Comparison of ENCODE assay signal across 9 cellular contexts in the genomic region with DNA sequence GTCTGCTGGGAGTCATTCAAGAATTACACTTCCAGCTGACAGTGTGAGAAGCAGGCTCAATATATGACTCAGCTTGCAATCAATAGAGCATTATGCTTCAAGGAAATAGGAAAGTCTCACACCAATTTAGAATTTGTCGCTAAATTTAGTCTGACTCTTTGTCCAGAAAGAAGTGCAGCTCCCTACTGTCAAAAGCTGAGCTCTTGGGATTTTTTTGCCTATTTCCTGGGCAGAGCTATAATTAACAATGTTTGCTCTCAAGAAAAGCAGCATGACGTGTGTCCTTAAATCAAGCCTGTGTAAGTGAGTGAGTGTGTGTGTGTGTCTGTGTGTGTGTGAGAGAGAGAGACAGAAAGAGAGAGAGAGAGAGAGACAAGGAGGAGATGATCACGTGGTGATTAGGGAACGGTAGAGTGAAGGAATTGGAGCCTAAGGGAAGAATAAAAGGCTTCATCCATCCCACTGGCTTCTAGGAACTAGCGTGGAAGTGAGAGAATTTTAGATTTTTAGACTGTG. TPM values are rescaled to one million over a fixed set of nuclear protein-coding genes. Genes with fewer than 3 reads are reported as not detected.
DNase-seq lines count a peak whose midpoint lies in the region; ATAC-seq and TF ChIP-seq lines count a peak whose summit lies in the region.
"Had no signal": no experiment of that assay in that cellular context is flagged by ENCODE, and none has a peak within 500 bp of the region (broad histone marks: within the 10 kb centered on the region; RNA-seq: fewer than 3 reads in every experiment).

No MANE protein-coding gene starts in this region.

- H3K79me2 ChIP-seq in PC-3 (ENCODE audit: low read length) (no peaks in the 10 kb centered on the region), smooth muscle cell (ENCODE audit: low read depth) (no peaks in the 10 kb centered on the region)

- H3K9me3 ChIP-seq in PC-3 (ENCODE audit: low read length), result no peaks in the 10 kb centered on the region
- H3K9me3 ChIP-seq in smooth muscle cell (replicated peaks; ENCODE audit: low read depth), result no peaks in the 10 kb centered on the region

- intact Hi-C loops in PC-3 (cut with micrococcal nuclease), result no loop called here
- intact Hi-C loops in Right ventricle myocardium superior (cut with DNase I), result no loop called here

- no peaks in the 10 kb centered on the region for H3K4me1 ChIP-seq in PC-3 (ENCODE audit: insufficient read depth, low read length)
- H3K4me1 ChIP-seq in smooth muscle cell (ENCODE audit: low read depth), result peaks cover 7% of the 10 kb centered on the region

- H3K9me2 ChIP-seq in PC-3 (replicated peaks; ENCODE audit: low read length), result no peaks in the 10 kb centered on the region

- ATAC-seq in HG02610 (IDR thresholded peaks at IDR 0.05; ENCODE audit: unreplicated experiment) (peak; percentile 33), PC-3 (peak; percentile 53), Right ventricle myocardium superior (ENCODE audit: poor library complexity) (peak; percentile 45), GM21447 (IDR thresholded peaks at IDR 0.05; ENCODE audit: unreplicated experiment) (no peak), HG03025 (IDR thresholded peaks at IDR 0.05; ENCODE audit: low FRiP score, unreplicated experiment) (no peak), HG02870 (IDR thresholded peaks at IDR 0.05; ENCODE audit: unreplicated experiment) (no peak)

- H3K4me3 ChIP-seq in PC-3 (ENCODE audit: low read length) (no peak overlapping the region), smooth muscle cell (no peak overlapping the region)

- 31% methylated on average over 5 of the region's 5 CpGs for WGBS in smooth muscle cell (ENCODE audit: low lambda C conversion rate)

- CTCF ChIA-PET in PC-3 (lab: Charles Lee), result interaction anchor here (0.6 kb wide), 1 partner anchor 149 kb away, joined by 3 read pairs; no protein-coding TSS in a partner anchor

- no TSS peak for BruUV-seq in PC-3 (replicated peaks; lab: Mats Ljungman, UMichigan)

- no peak overlapping the region for H3K9ac ChIP-seq in PC-3 (ENCODE audit: low read length)
- H3K9ac ChIP-seq in smooth muscle cell (ENCODE audit: low read depth), result no peak overlapping the region

- DNase-seq in PC-3, result peak; percentile 12
- no peak for DNase-seq in Right ventricle myocardium superior
- DNase-seq in smooth muscle cell (lab: John Stamatoyannopoulos, UW; ENCODE audit: unreplicated experiment), result no peak
- no peak for DNase-seq in NCI-H2171 treated with DMSO at 0.1 percent for 48 hours (lab: John Stamatoyannopoulos, UW)
- DNase-seq: NK-92 treated with Interleukin-12 subunit alpha and Interleukin-12 subunit beta, amount 100 ng/mL, for 24 hours had no signal

- no peaks in the 10 kb centered on the region for H3F3A ChIP-seq in PC-3 (ENCODE audit: low read length, unreplicated experiment)
- no peaks in the 10 kb centered on the region for H3F3A ChIP-seq in smooth muscle cell (ENCODE audit: low read depth)

- H3K27me3 ChIP-seq in PC-3 (ENCODE audit: low read length) (no peaks in the 10 kb centered on the region), smooth muscle cell (ENCODE audit: low read depth) (no peaks in the 10 kb centered on the region)

- H3K27ac ChIP-seq in PC-3 (ENCODE audit: low read length) (no peak overlapping the region), smooth muscle cell (ENCODE audit: low read depth) (no peak overlapping the region)

- H3K36me3 ChIP-seq in PC-3 (ENCODE audit: low read depth, low read length), result no peaks in the 10 kb centered on the region
- no peaks in the 10 kb centered on the region for H3K36me3 ChIP-seq in smooth muscle cell (ENCODE audit: low read depth)

- no peak for TF ChIP-seq CTCF in PC-3 (conservative IDR thresholded peaks at IDR 0.05; ENCODE audit: low read depth, low read length)
- no peak for TF ChIP-seq CTCF in smooth muscle cell (IDR thresholded peaks at IDR 0.05; ENCODE audit: borderline replicate concordance, insufficient read depth, poor library complexity, severe bottlenecking)

- H4K20me1 ChIP-seq in PC-3 (ENCODE audit: low read length) (no peaks in the 10 kb centered on the region), smooth muscle cell (ENCODE audit: low read depth) (no peaks in the 10 kb centered on the region)

- H3K4me2 ChIP-seq in PC-3 (ENCODE audit: low read length) (0 out of 2 replicates have a peak overlapping the region, but pooled peaks have one; percentile 25), smooth muscle cell (peak overlapping the region; percentile 54)

- H2AFZ ChIP-seq in PC-3 (ENCODE audit: low read length) (0 out of 2 replicates have a peak overlapping the region, but pooled peaks have one; percentile 28), smooth muscle cell (ENCODE audit: low read depth) (peak overlapping the region; percentile 69)

- POLR2A ChIA-PET in PC-3 (lab: Charles Lee; ENCODE audit: unreplicated experiment), result interaction anchor here (0.7 kb wide), 1 partner anchor 259 kb away, joined by 7 read pairs; no protein-coding TSS in a partner anchor

RNA-seq across cellular contexts. Expression of a gene that starts 16.4 kb away (rescaled TPM):
- total RNA-seq in PC-3 (2014; rRNA removed), result 1.8 and 3.7 TPM in 2 replicates
- total RNA-seq in Right ventricle myocardium superior, result 1.8 TPM
- 5.5 and 7.4 TPM in 2 replicates for total RNA-seq in smooth muscle cell
- polyA plus RNA-seq in smooth muscle cell, result 5.1 and 5.9 TPM in 2 replicates

RNA-seq across cellular contexts. Expression of a gene that starts 50.4 kb away (rescaled TPM):
- total RNA-seq in PC-3 (2014; rRNA removed), result 13.1 and 14.6 TPM in 2 replicates
- total RNA-seq in Right ventricle myocardium superior, result 21.1 TPM
- 29.5 and 38.6 TPM in 2 replicates for total RNA-seq in smooth muscle cell
- 10.3 and 14.6 TPM in 2 replicates for polyA plus RNA-seq in smooth muscle cell

RNA-seq across cellular contexts. Expression of a gene that starts 59.5 kb away (rescaled TPM):
- total RNA-seq in PC-3 (2014; rRNA removed), result 15.3 and 16.5 TPM in 2 replicates
- total RNA-seq in Right ventricle myocardium superior, result 21.7 TPM
- total RNA-seq in smooth muscle cell, result 41.8 and 59.2 TPM in 2 replicates
- polyA plus RNA-seq in smooth muscle cell, result 21.1 and 23.6 TPM in 2 replicates

Comparison
In these comparisons a context has a peak if more than half of its experiments do, and no peak if none do; other contexts are left out.
1. ATAC-seq: peak in HG02610 (single experiment), PC-3 (single experiment) and Right ventricle myocardium superior (single experiment); none in GM21447 (single experiment), HG03025 (single experiment) and HG02870 (single experiment).